33 cellular contexts compared by ENCODE assay signal in genomic region chr11:101765932-101766331, GRCh38.
"Had no signal": no experiment of that assay in that cellular context is flagged by ENCODE, and none has a peak within 500 bp of the region (broad histone marks: within the 10 kb centered on the region; RNA-seq: fewer than 3 reads in every experiment).

No MANE protein-coding gene starts in this region.

- H3K27ac ChIP-seq: KMS-11, PC-9, SJSA1 had no signal

- H3K9ac ChIP-seq: KMS-11, SK-N-SH had no signal

- H2AFZ ChIP-seq: PC-9 had no signal

- H3K36me3 ChIP-seq: MG63, SJSA1 had no signal

- H3K27me3 ChIP-seq: MG63, SJSA1 had no signal

- H3K4me1 ChIP-seq: SJSA1 had no signal

- H3K4me2 ChIP-seq: KMS-11, PC-9, SK-N-SH had no signal

- FAIRE-seq: RCC 7860 had no signal

- H3K4me3 ChIP-seq: MG63, PC-9, SJSA1 had no signal

- DNase-seq: Karpas-422, KBM-7, MG63, NCI-H1048, NCI-H1092 treated with DMSO at 0.1 percent for 48 hours, NCI-H1105 treated with DMSO at 0.1 percent for 48 hours, NCI-H1417, NCI-H1436, NCI-H146, NCI-H1694, NCI-H187, NCI-H1930, NCI-H2029 treated with DMSO at 0.1 percent for 48 hours, NCI-H2081 treated with DMSO at 0.1 percent for 48 hours, NCI-H2107, NCI-H2171, NCI-H226, NCI-H446 treated with DMSO at 0.1 percent for 48 hours, NCI-H510A, NCI-H524, NCI-H526, NCI-H69, NCI-H748 treated with DMSO at 0.1 percent for 48 hours, NCI-H82, PC-9, Right ventricle myocardium superior, SHP77 treated with DMSO at 0.1 percent for 48 hours, SK-N-SH, SW 1271 had no signal

- ATAC-seq: Panc1 had no signal

- H3K9me3 ChIP-seq: MG63, SJSA1, SK-N-SH had no signal
